8 cellular contexts compared by ENCODE assay signal in the genomic region with DNA sequence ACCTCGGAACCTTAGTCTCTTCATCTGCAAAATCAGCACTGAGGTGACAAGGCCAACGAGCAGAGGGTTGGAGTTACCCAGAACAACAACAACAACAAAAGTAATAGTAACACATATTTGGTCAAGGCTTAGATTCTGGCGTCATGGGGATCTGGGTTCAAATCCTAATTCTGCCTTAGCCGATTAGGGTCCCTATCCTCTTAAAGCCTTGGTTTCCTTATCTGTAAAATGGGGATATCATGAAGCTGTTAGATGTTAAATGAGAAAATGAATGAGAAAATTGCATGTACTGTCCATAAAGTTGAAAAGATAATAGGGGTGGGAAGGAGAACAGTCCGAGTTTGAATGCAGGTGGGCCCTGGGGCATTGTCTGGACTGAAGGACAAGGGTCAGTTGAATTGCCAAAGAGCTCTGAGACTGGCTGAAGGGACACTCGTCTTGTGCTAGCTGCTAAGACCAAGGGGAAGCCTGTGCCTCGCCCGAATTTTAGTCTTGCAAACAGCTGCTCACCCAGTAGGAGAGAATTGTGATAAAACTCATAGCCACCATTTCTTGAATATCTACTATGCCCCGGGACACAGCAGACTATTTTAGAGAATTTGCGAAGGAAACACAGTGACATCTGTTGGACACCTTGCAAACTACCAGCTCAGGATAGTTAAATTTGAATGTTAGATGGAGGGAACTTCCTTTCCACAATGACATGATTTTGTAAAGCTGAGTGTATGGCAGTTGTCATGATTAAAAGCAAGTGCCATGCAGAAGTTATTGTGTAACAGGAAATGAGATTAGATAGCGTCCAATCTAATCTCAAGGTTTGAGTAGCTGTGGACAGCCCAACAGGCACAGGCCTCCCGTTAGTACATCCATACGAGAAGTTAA. TPM values are rescaled to one million over a fixed set of nuclear protein-coding genes. Genes with fewer than 3 reads are reported as not detected.
DNase-seq lines count a peak whose midpoint lies in the region; ATAC-seq, FAIRE-seq and TF ChIP-seq lines count a peak whose summit lies in the region.

No MANE protein-coding gene starts in this region.

- no peaks in the 10 kb centered on the region for H3F3A ChIP-seq in SU-DHL-6 (ENCODE audit: insufficient read depth)

- H3K4me2 ChIP-seq in SU-DHL-6 (ENCODE audit: low read depth, low read length, poor library complexity, severe bottlenecking) (no peak overlapping the region), HepG2 (ENCODE audit: low read depth, low read length) (no peak overlapping the region)

- H3K9ac ChIP-seq in SU-DHL-6 (ENCODE audit: low read length) (no peak overlapping the region), HepG2 (ENCODE audit: insufficient read depth, low read depth, low read length) (no peak overlapping the region)

- peaks cover 41% of the 10 kb centered on the region for H3K4me1 ChIP-seq in HepG2 (ENCODE audit: insufficient read depth, low read length)
- H3K4me1 ChIP-seq in upper lobe of left lung = peaks cover 0 to 9% (median 3%) of the 10 kb centered on the region in 4 donors

- H3K36me3 Mint-ChIP-seq in chondrocyte (ENCODE audit: low read depth) = no peaks in the 10 kb centered on the region

- TF ChIP-seq CTCF in AG04449 (IDR thresholded peaks at IDR 0.05; ENCODE audit: insufficient read depth, low read length, missing control alignments) (peak; percentile 61), GM12872 (IDR thresholded peaks at IDR 0.05; ENCODE audit: insufficient read depth, low read depth, low read length) (peak; percentile 78), SU-DHL-6 (IDR thresholded peaks at IDR 0.05; ENCODE audit: insufficient read depth, low read length, poor library complexity, severe bottlenecking) (peak; percentile 70), chondrocyte (IDR thresholded peaks at IDR 0.05) (peak; percentile 90), HepG2 (CRISPR knock-in tag; IDR thresholded peaks at IDR 0.05) (peak; percentile 74), upper lobe of left lung (IDR thresholded peaks at IDR 0.05) (peak; percentile 39 to 77 (median 68))

- CTCF ChIA-PET in AG04449 (lab: Yijun Ruan, JAX) (interaction anchor here (0.6 to 5.5 kb wide), 58 partner anchors 8 to 645 kb away, joined by 3 to 139 read pairs (median 4); a partner anchor contains a TSS), HepG2 (lab: Yijun Ruan, JAX; ENCODE audit: low intra/inter-chr PET ratio, low total read pairs) (interaction anchor here (1.3 kb wide), 1 partner anchor 27 kb away, joined by 6 read pairs; no protein-coding TSS in a partner anchor)

- TF ChIP-seq POLR2A in HepG2 (IDR thresholded peaks at IDR 0.05; ENCODE audit: insufficient read depth in 1 of 2, low read depth in 2 of 2, low read length in 2 of 2) (no peak), upper lobe of left lung (IDR thresholded peaks at IDR 0.05) (no peak)

- TF ChIP-seq RAD21 in HepG2 (CRISPR knock-in tag; IDR thresholded peaks at IDR 0.05) = peak; percentile 59; the same call in 1 of the 2 replicates

- H3K4me3 Mint-ChIP-seq in chondrocyte (ENCODE audit: unreplicated experiment) = no peak overlapping the region

- DNase-seq in AG04449 (ENCODE audit: low read depth, low spot score) (peak; percentile 9), NCI-H1436 (lab: John Stamatoyannopoulos, UW) (peak; percentile 21), chondrocyte (ENCODE audit: low spot score) (no peak), HepG2 (ENCODE audit: low spot score) (peak; percentile 45), upper lobe of left lung (no peak), ureter (ENCODE audit: low spot score) (no peak)

- ATAC-seq in HepG2 = peak; percentile 34
- ATAC-seq in upper lobe of left lung (ENCODE audit: low FRiP score in 2 of 2) = peak; percentile 83 to 85

- no peaks in the 10 kb centered on the region for H4K20me1 ChIP-seq in SU-DHL-6 (ENCODE audit: low read depth, low read length)
- peaks cover 20% of the 10 kb centered on the region; the same call in 1 of the 2 replicates for H4K20me1 ChIP-seq in HepG2 (ENCODE audit: insufficient read depth, low read length)

- H3K27ac Mint-ChIP-seq in chondrocyte (ENCODE audit: unreplicated experiment) = no peak overlapping the region

- TF ChIP-seq EP300 in HepG2 (IDR thresholded peaks at IDR 0.05; ENCODE audit: low read depth in 2 of 2, low read length in 2 of 2) = no peak
- TF ChIP-seq EP300 in HepG2 (CRISPR knock-in tag; IDR thresholded peaks at IDR 0.05; ENCODE audit: borderline replicate concordance) = no peak
- no peak for TF ChIP-seq EP300 in upper lobe of left lung (IDR thresholded peaks at IDR 0.05)

- H2AFZ ChIP-seq in SU-DHL-6 (ENCODE audit: low read depth, low read length, severe bottlenecking) = no peak overlapping the region
- no peak overlapping the region for H2AFZ ChIP-seq in HepG2 (ENCODE audit: low read length)

- H3K27me3 ChIP-seq in SU-DHL-6 (ENCODE audit: low read length) (no peaks in the 10 kb centered on the region), HepG2 (ENCODE audit: control insufficient read depth in 1 of 2, insufficient read depth in 2 of 2, low read length in 2 of 2) (no peaks in the 10 kb centered on the region), upper lobe of left lung (no peaks in the 10 kb centered on the region)

- H3K36me3 ChIP-seq in SU-DHL-6 (ENCODE audit: low read length) (no peaks in the 10 kb centered on the region), HepG2 (replicated peaks in 1 of 2; ENCODE audit: control insufficient read depth in 1 of 2, insufficient read depth in 2 of 2, low read length in 2 of 2) (peaks cover 19 to 41% of the 10 kb centered on the region in 2 experiments), upper lobe of left lung (no peaks in the 10 kb centered on the region)

- H3K4me3 ChIP-seq in AG04449 (ENCODE audit: low read depth, low read length) (no peak overlapping the region), SU-DHL-6 (ENCODE audit: insufficient read depth, low read length, poor library complexity, severe bottlenecking) (no peak overlapping the region), HepG2 (replicated peaks in 1 of 3; ENCODE audit: insufficient read depth in 1 of 3, low read depth in 2 of 3, low read length in 3 of 3) (no peak overlapping the region), upper lobe of left lung (no peak overlapping the region)

- POLR2A ChIA-PET in AG04449 (lab: Yijun Ruan, JAX) = no interaction called here
- POLR2A ChIA-PET in HepG2 (lab: Yijun Ruan, JAX) = interaction anchor here (1.0 to 5.1 kb wide), 8 partner anchors 9 to 66 kb away, joined by 3 to 99 read pairs (median 5); no protein-coding TSS in a partner anchor

- H3K4me1 Mint-ChIP-seq in chondrocyte (ENCODE audit: low read depth) = peaks cover 12% of the 10 kb centered on the region

- BruUV-seq in HepG2 (replicated peaks; lab: Mats Ljungman, UMichigan) = TSS peak; percentile 0

- H3K9me3 ChIP-seq in SU-DHL-6 (ENCODE audit: insufficient read depth, low read length) (no peaks in the 10 kb centered on the region), HepG2 (ENCODE audit: low read length) (no peaks in the 10 kb centered on the region), upper lobe of left lung (no peaks in the 10 kb centered on the region)

- H3K27me3 Mint-ChIP-seq in chondrocyte (ENCODE audit: low read depth) = peaks cover 2% of the 10 kb centered on the region

- FAIRE-seq in HepG2 (lab: Jason Lieb, UNC) = peak; percentile 88

- no peaks in the 10 kb centered on the region for H3K9me3 Mint-ChIP-seq in chondrocyte (ENCODE audit: low read depth)

- no peaks in the 10 kb centered on the region for H3K79me2 ChIP-seq in SU-DHL-6 (ENCODE audit: insufficient read depth, low read length)
- H3K79me2 ChIP-seq in HepG2 (ENCODE audit: insufficient read depth, low read length) = peaks cover 5% of the 10 kb centered on the region

- in situ Hi-C loops in HepG2 (cut with HindIII; ENCODE audit: extremely low pct_ligation_motif_present, low pct_unique_long_range_greater_than_20kb) = no loop called here

- H3K9me2 ChIP-seq in SU-DHL-6 (replicated peaks; ENCODE audit: insufficient read depth, low read length) = no peaks in the 10 kb centered on the region

- H3K27ac ChIP-seq in SU-DHL-6 (ENCODE audit: low read depth, low read length) = no peak overlapping the region
- no peak overlapping the region for H3K27ac ChIP-seq in HepG2 (ENCODE audit: extremely low read length, insufficient read depth, low read length)
- no peak overlapping the region for H3K27ac ChIP-seq in upper lobe of left lung

- WGBS in HepG2 (ENCODE audit: low lambda C conversion rate) = 68% methylated on average over 13 of the region's 13 CpGs
- 28 to 32% methylated on average over 13 of the region's 13 CpGs for WGBS in upper lobe of left lung, 2 donors

- intact Hi-C loops in HepG2 (cut with micrococcal nuclease; ENCODE audit: unreplicated experiment) = loop anchor here (5.0 to 10.0 kb wide), 2 partner anchors 67 to 389 kb away; a partner anchor contains a TSS

RNA-seq across cellular contexts. Expression of a gene that starts 6.8 kb away (rescaled TPM):
- total RNA-seq in chondrocyte (not detected in 3 replicates), HepG2 (2016; rRNA removed; fragmentation: Illumina TruSeq; extraction: Trizol) (27.0 and 34.7 TPM in 2 replicates), upper lobe of left lung (under 1 TPM in 2 of 6 donors, not detected in 4; 0.24 to 0.30 TPM), ureter (not detected)
- 8.0 and 9.3 TPM in 2 replicates for total RNA-seq in HepG2 (2016; cell fraction: cytosol; rRNA removed; fragmentation: Illumina TruSeq; extraction: Trizol; ENCODE audit: low read depth)
- 23.4 and 36.7 TPM in 2 replicates for total RNA-seq in HepG2 (2016; cell fraction: insoluble cytoplasmic fraction; rRNA removed; fragmentation: Illumina TruSeq; extraction: Trizol)
- total RNA-seq in HepG2 (2016; cell fraction: membrane; rRNA removed; fragmentation: Illumina TruSeq; extraction: Trizol) = 19.4 and 20.4 TPM in 2 replicates
- total RNA-seq in HepG2 (2016; cell fraction: nucleus; rRNA removed; fragmentation: Illumina TruSeq; extraction: Trizol) = 29.9 and 31.7 TPM in 2 replicates
- polyA plus RNA-seq in HepG2 (2011; rRNA removed) = 13.4 and 18.2 TPM in 2 replicates
- 7.6 and 12.7 TPM in 2 replicates for polyA plus RNA-seq in HepG2 (2011; cell fraction: cytosol; rRNA removed)
- 41.8 and 43.1 TPM in 2 replicates for polyA plus RNA-seq in HepG2 (2011; cell fraction: nucleus; rRNA removed)
- polyA plus RNA-seq in HepG2 (2012) = 21.5 and 22.4 TPM in 2 replicates
- polyA plus RNA-seq in HepG2 (2016; cell fraction: cytosol; fragmentation: Illumina TruSeq; extraction: Trizol; ENCODE audit: low read depth) = 6.0 and 7.0 TPM in 2 replicates
- polyA plus RNA-seq in HepG2 (2016; cell fraction: insoluble cytoplasmic fraction; fragmentation: Illumina TruSeq; extraction: Trizol; ENCODE audit: low read depth) = 27.7 and 38.7 TPM in 2 replicates
- 13.6 and 14.7 TPM in 2 replicates for polyA plus RNA-seq in HepG2 (2016; cell fraction: membrane; fragmentation: Illumina TruSeq; extraction: Trizol; ENCODE audit: low read depth)
- 64.2 and 66.0 TPM in 2 replicates for polyA plus RNA-seq in HepG2 (2016; cell fraction: nucleus; fragmentation: Illumina TruSeq; extraction: Trizol; ENCODE audit: insufficient read depth, low read depth)
- polyA minus RNA-seq in HepG2 (2011; rRNA and poly(A)+ RNA removed; ENCODE audit: low replicate concordance) = 56.3 TPM in 1 of 2 replicates, not detected in the other
- polyA minus RNA-seq in HepG2 (2011; cell fraction: cytosol; rRNA and poly(A)+ RNA removed) = 14.7 and 17.2 TPM in 2 replicates
- polyA minus RNA-seq in HepG2 (2011; cell fraction: nucleus; rRNA and poly(A)+ RNA removed) = 16.5 and 21.5 TPM in 2 replicates

RNA-seq across cellular contexts. Expression of a gene that starts 44.7 kb away (rescaled TPM):
- total RNA-seq in chondrocyte (12.1 to 14.2 TPM (median 14.1 TPM) in 3 replicates), HepG2 (2016; rRNA removed; fragmentation: Illumina TruSeq; extraction: Trizol) (11.1 and 12.9 TPM in 2 replicates), upper lobe of left lung (10 to 100 TPM; 12.2 to 19.6 (median 16.0) TPM), ureter (18.0 TPM)
- 2.9 and 3.0 TPM in 2 replicates for total RNA-seq in HepG2 (2016; cell fraction: cytosol; rRNA removed; fragmentation: Illumina TruSeq; extraction: Trizol; ENCODE audit: low read depth)
- total RNA-seq in HepG2 (2016; cell fraction: insoluble cytoplasmic fraction; rRNA removed; fragmentation: Illumina TruSeq; extraction: Trizol) = 11.4 and 12.4 TPM in 2 replicates
- total RNA-seq in HepG2 (2016; cell fraction: membrane; rRNA removed; fragmentation: Illumina TruSeq; extraction: Trizol) = 6.7 and 7.4 TPM in 2 replicates
- 6.3 and 8.5 TPM in 2 replicates for total RNA-seq in HepG2 (2016; cell fraction: nucleus; rRNA removed; fragmentation: Illumina TruSeq; extraction: Trizol)
- polyA plus RNA-seq in HepG2 (2011; rRNA removed) = 7.5 and 7.9 TPM in 2 replicates
- 7.3 TPM in 2 replicates for polyA plus RNA-seq in HepG2 (2011; cell fraction: cytosol; rRNA removed)
- 5.4 and 5.7 TPM in 2 replicates for polyA plus RNA-seq in HepG2 (2011; cell fraction: nucleus; rRNA removed)
- polyA plus RNA-seq in HepG2 (2012) = 4.9 and 5.2 TPM in 2 replicates
- 2.1 and 2.4 TPM in 2 replicates for polyA plus RNA-seq in HepG2 (2016; cell fraction: cytosol; fragmentation: Illumina TruSeq; extraction: Trizol; ENCODE audit: low read depth)
- 15.7 and 18.4 TPM in 2 replicates for polyA plus RNA-seq in HepG2 (2016; cell fraction: insoluble cytoplasmic fraction; fragmentation: Illumina TruSeq; extraction: Trizol; ENCODE audit: low read depth)
- 4.8 and 5.4 TPM in 2 replicates for polyA plus RNA-seq in HepG2 (2016; cell fraction: membrane; fragmentation: Illumina TruSeq; extraction: Trizol; ENCODE audit: low read depth)
- polyA plus RNA-seq in HepG2 (2016; cell fraction: nucleus; fragmentation: Illumina TruSeq; extraction: Trizol; ENCODE audit: insufficient read depth, low read depth) = 11.1 and 11.5 TPM in 2 replicates
- 5.8 and 9.3 TPM in 2 replicates for polyA minus RNA-seq in HepG2 (2011; rRNA and poly(A)+ RNA removed; ENCODE audit: low replicate concordance)
- 3.1 and 3.3 TPM in 2 replicates for polyA minus RNA-seq in HepG2 (2011; cell fraction: cytosol; rRNA and poly(A)+ RNA removed)
- 8.5 and 12.4 TPM in 2 replicates for polyA minus RNA-seq in HepG2 (2011; cell fraction: nucleus; rRNA and poly(A)+ RNA removed)

Comparison
In these comparisons a context has a peak if more than half of its experiments do, and no peak if none do; other contexts are left out.
1. DNase-seq: peak in AG04449 (single experiment), NCI-H1436 (single experiment) and HepG2 (single experiment); none in chondrocyte (single experiment), upper lobe of left lung (0 of 2) and ureter (single experiment).
2. Peak in every context shown above with its lines, with median percentiles within 50 percentile points of each other: CTCF ChIP-seq.